8 cellular contexts compared by ENCODE assay signal in genomic region chr19:3572855-3573161, GRCh38. TPM values are rescaled to one million over a fixed set of nuclear protein-coding genes. Genes with fewer than 3 reads are reported as not detected.
DNase-seq lines count a peak whose midpoint lies in the region; ATAC-seq, FAIRE-seq and TF ChIP-seq lines count a peak whose summit lies in the region.

Gene HMG20B, plus strand, starts transcription at chr19:3572944. Its CDS starts 366 bp downstream, at chr19:3573310.

- DNase-seq in HCT116 (ENCODE audit: low read depth, low spot score) (no peak), right atrium auricular region (ENCODE audit: low spot score) (no peak), GM12892 (ENCODE audit: insufficient read length) (no peak), midbrain (lab: John Stamatoyannopoulos, UW) (no peak), SK-N-DZ (ENCODE audit: low spot score) (no peak)
- no peak for DNase-seq in stimulated activated CD4-positive, alpha-beta T cell treated with anti-CD3 and anti-CD28 coated beads, Interleukin-2, amount 100 ng/mL, for 24 hours

- H3K9me3 ChIP-seq in HCT116 (ENCODE audit: control insufficient read depth in 1 of 2, insufficient read depth in 1 of 2, low read depth in 1 of 2, low read length in 2 of 2) (no peaks in the 10 kb centered on the region), right atrium auricular region (no peaks in the 10 kb centered on the region), skeletal muscle satellite cell (replicated peaks; ENCODE audit: low read length) (no peaks in the 10 kb centered on the region)

- RAD21 ChIA-PET in HCT116 (lab: Charles Lee; ENCODE audit: low non-redundant PET in 1 of 2, low total read pairs in 2 of 2, uncharacterized antibody in 2 of 2, unreplicated experiment in 2 of 2) = no interaction called here

- H3K27ac ChIP-seq in HCT116 (ENCODE audit: low read depth, low read length) (peak within 1 kb of the TSS; percentile 93), right atrium auricular region (peak within 1 kb of the TSS; percentile 55 to 84)

- H2AFZ ChIP-seq in HCT116 (ENCODE audit: low read depth, low read length, poor library complexity, severe bottlenecking) = no peak within 1 kb of the TSS

- no peaks in the 10 kb centered on the region for H3K9me2 ChIP-seq in HCT116 (ENCODE audit: insufficient read depth)

- peaks cover 16% of the 10 kb centered on the region for H3K36me3 Mint-ChIP-seq in activated T-helper 17 cell treated with anti-CD3 and anti-CD28 coated beads, Interleukin-2, amount 50 U/mL, for 72 hours (ENCODE audit: low read depth)

- H3K4me1 Mint-ChIP-seq in activated T-helper 17 cell treated with anti-CD3 and anti-CD28 coated beads, Interleukin-2, amount 50 U/mL, for 72 hours = peaks cover 6% of the 10 kb centered on the region

- peaks cover 38 to 68% of the 10 kb centered on the region in 2 experiments for H3K4me1 ChIP-seq in HCT116 (ENCODE audit: control insufficient read depth in 1 of 2, insufficient read depth in 2 of 2, low read length in 2 of 2)
- H3K4me1 ChIP-seq in right atrium auricular region = peaks cover 0 to 28% of the 10 kb centered on the region in 2 donors
- H3K4me1 ChIP-seq in skeletal muscle satellite cell (ENCODE audit: control insufficient read depth, insufficient read depth, low read length) = peaks cover 5% of the 10 kb centered on the region

- TF ChIP-seq RAD21 in HCT116 (IDR thresholded peaks at IDR 0.05; ENCODE audit: low read depth) = no peak

- no peaks in the 10 kb centered on the region for H3K27me3 Mint-ChIP-seq in activated T-helper 17 cell treated with anti-CD3 and anti-CD28 coated beads, Interleukin-2, amount 50 U/mL, for 72 hours

- no peaks in the 10 kb centered on the region; the same call in 1 of the 2 replicates for H4K20me1 ChIP-seq in HCT116 (ENCODE audit: insufficient read depth)

- no peak for TF ChIP-seq CTCF in HCT116 (IDR thresholded peaks at IDR 0.05 in 2 of 3, conservative IDR thresholded peaks at IDR 0.05 in 1 of 3; ENCODE audit: borderline replicate concordance in 1 of 3, insufficient read depth in 1 of 3, low read depth in 2 of 3, low read length in 2 of 3)
- TF ChIP-seq CTCF in right atrium auricular region (IDR thresholded peaks at IDR 0.05) = no peak

- H3K4me3 Mint-ChIP-seq in activated T-helper 17 cell treated with anti-CD3 and anti-CD28 coated beads, Interleukin-2, amount 50 U/mL, for 72 hours = peak within 1 kb of the TSS; percentile 73

- no peak for FAIRE-seq in GM12892 (lab: Jason Lieb, UNC)

- POLR2A ChIA-PET in HCT116 (lab: Charles Lee) = no interaction called here

- peak within 1 kb of the TSS; percentile 50 for H3K27ac Mint-ChIP-seq in activated T-helper 17 cell treated with anti-CD3 and anti-CD28 coated beads, Interleukin-2, amount 50 U/mL, for 72 hours

- intact Hi-C loops in HCT116 (cut with micrococcal nuclease) = loop anchor here (10.0 kb wide), 1 partner anchor 632 kb away; no protein-coding TSS in a partner anchor

- CTCF ChIA-PET in HCT116 (lab: Charles Lee) = interaction anchor here (1.7 kb wide), 1 partner anchor 28 kb away, joined by 11 read pairs; no protein-coding TSS in a partner anchor

- H3K27me3 ChIP-seq in HCT116 (ENCODE audit: insufficient read depth, low read length) (no peaks in the 10 kb centered on the region), right atrium auricular region (no peaks in the 10 kb centered on the region), skeletal muscle satellite cell (ENCODE audit: control insufficient read depth, insufficient read depth, low read length) (no peaks in the 10 kb centered on the region)

- peak within 1 kb of the TSS; percentile 100 for H3K9ac ChIP-seq in HCT116 (ENCODE audit: low read length)
- peak within 1 kb of the TSS; percentile 92 for H3K9ac ChIP-seq in skeletal muscle satellite cell (ENCODE audit: low read depth, low read length)

- BruUV-seq in HCT116 (replicated peaks; lab: Mats Ljungman, UMichigan) = no TSS peak

- no peaks in the 10 kb centered on the region for H3K9me3 Mint-ChIP-seq in activated T-helper 17 cell treated with anti-CD3 and anti-CD28 coated beads, Interleukin-2, amount 50 U/mL, for 72 hours

- H3K4me2 ChIP-seq in HCT116 (ENCODE audit: low read length) (peak within 1 kb of the TSS; percentile 98), skeletal muscle satellite cell (ENCODE audit: low read length) (peak within 1 kb of the TSS; percentile 96)

- H3K4me3 ChIP-seq in HCT116 (replicated peaks in 1 of 2; ENCODE audit: low read depth in 1 of 2, low read length in 2 of 2) (peak within 1 kb of the TSS; percentile 94 to 98), right atrium auricular region (peak within 1 kb of the TSS; percentile 62 to 99), skeletal muscle satellite cell (ENCODE audit: low read length) (peak within 1 kb of the TSS; percentile 99)

- ATAC-seq in HCT116 = no peak
- no peak for ATAC-seq in activated T-helper 17 cell treated with anti-CD3 and anti-CD28 coated beads, Interleukin-2, amount 50 U/mL, for 72 hours (replicated peaks)

- TF ChIP-seq POLR2A in HCT116 (IDR thresholded peaks at IDR 0.05; ENCODE audit: borderline replicate concordance, extremely low read depth, insufficient read depth, insufficient read length) = no peak
- no peak for TF ChIP-seq POLR2A in GM12892 (IDR thresholded peaks at IDR 0.05; ENCODE audit: low read depth, low read length)

- peaks cover 24% of the 10 kb centered on the region; the same call in 1 of the 2 replicates for H3K79me2 ChIP-seq in HCT116 (ENCODE audit: insufficient read depth, low read length)

- H3K36me3 ChIP-seq in HCT116 (ENCODE audit: control insufficient read depth in 1 of 2, insufficient read depth in 2 of 2, low read length in 2 of 2) (peaks cover 3 to 21% of the 10 kb centered on the region in 2 experiments; a peak in 2 of 4 replicates), right atrium auricular region (peaks cover 5% of the 10 kb centered on the region), skeletal muscle satellite cell (ENCODE audit: insufficient read depth, low read length) (peaks cover 19% of the 10 kb centered on the region)

TF ChIP-seq in HCT116, 20 proteins besides CTCF, POLR2A, EP300 and RAD21:
- TF ChIP-seq MAX (IDR thresholded peaks at IDR 0.05) = 0 out of 2 replicates have a peak, but pooled peaks have one; percentile 37
- no peak for TF ChIP-seq ZBTB33 (IDR thresholded peaks at IDR 0.05; ENCODE audit: extremely low read depth, insufficient replicate concordance, low read length)
- TF ChIP-seq POLR2AphosphoS5 (IDR thresholded peaks at IDR 0.05; ENCODE audit: low read depth, low read length) = peak; percentile 60; the same call in 1 of the 2 replicates
- no peak for TF ChIP-seq JUND (IDR thresholded peaks at IDR 0.05)

RNA-seq across cellular contexts. Expression of gene HMG20B, which starts in this region (rescaled TPM):
- total RNA-seq in HCT116 (2021; ENCODE audit: unreplicated experiment) = 186 TPM
- polyA plus RNA-seq in HCT116 (2012) = 158 and 174 TPM in 2 replicates
- 10 to 100 TPM; 40.0 to 52.3 TPM for total RNA-seq in activated T-helper 17 cell treated with anti-CD3 and anti-CD28 coated beads, Interleukin-2, amount 50 U/mL, for 72 hours
- total RNA-seq in right atrium auricular region = 10 to 100 TPM; 51.8 to 52.5 TPM
- total RNA-seq in skeletal muscle satellite cell (2012; rRNA removed) = 57.2 and 65.4 TPM in 2 replicates
- polyA plus RNA-seq in GM12892 (2012; ENCODE audit: missing spikeins) = 20.0 TPM
- 45.9 and 49.0 TPM in 2 replicates for polyA plus RNA-seq in SK-N-DZ (2014; cell fraction: cytosol; rRNA removed)
- 102 and 113 TPM in 2 replicates for polyA plus RNA-seq in SK-N-DZ (2014; cell fraction: nucleus; rRNA removed)
